26 cellular contexts compared by ENCODE assay signal in the genomic region with DNA sequence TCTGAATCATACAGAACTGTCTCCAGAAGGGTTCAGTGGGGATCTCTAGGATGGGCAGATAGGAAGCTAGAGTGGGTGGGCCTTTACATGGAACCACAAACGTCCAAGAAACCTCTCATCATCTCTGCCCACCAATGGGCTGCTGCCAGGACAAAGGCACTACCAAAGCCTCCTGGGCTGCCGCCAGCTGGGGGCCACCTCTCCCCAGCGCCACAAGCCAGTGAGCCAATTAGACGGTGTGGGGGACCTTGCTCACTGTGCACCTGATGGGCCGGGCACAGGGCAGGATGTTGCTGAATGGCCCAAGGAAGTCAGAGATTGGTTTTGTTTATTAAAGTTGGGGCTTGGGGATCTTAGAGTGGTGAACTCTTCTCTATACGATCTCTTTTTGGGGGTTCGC.
"Had no signal": no experiment of that assay in that cellular context is flagged by ENCODE, and none has a peak within 500 bp of the region (broad histone marks: within the 10 kb centered on the region; RNA-seq: fewer than 3 reads in every experiment).

No MANE protein-coding gene starts in this region.

- H3K4me1 ChIP-seq: colonic mucosa, parathyroid adenoma had no signal

- H3K36me3 ChIP-seq: colonic mucosa, heart right ventricle, left ventricle myocardium inferior, neutrophil, thoracic aorta, upper lobe of left lung had no signal

- H3K9me3 ChIP-seq: colonic mucosa, esophagus squamous epithelium, heart right ventricle, left ventricle myocardium inferior, lower lobe of right lung, neutrophil, psoas muscle, spleen, thoracic aorta, tibial nerve, upper lobe of left lung had no signal

- H3K4me3 ChIP-seq: colonic mucosa, esophagus squamous epithelium, heart right ventricle, left ventricle myocardium inferior, lower lobe of right lung, psoas muscle, skin epidermis, spleen, thoracic aorta, tibial nerve, upper lobe of left lung had no signal

- H3K27ac ChIP-seq: colonic mucosa, esophagus squamous epithelium, heart right ventricle, left ventricle myocardium inferior, lower lobe of right lung, neutrophil, parathyroid adenoma, psoas muscle, skin epidermis, spleen, thoracic aorta, tibial nerve, upper lobe of left lung had no signal

- H3K9me3 Mint-ChIP-seq: dendritic cell treated with granulocyte-macrophage colony-stimulating factor and Interleukin-4, amounts not matched to agents 40 ng/mL and 50 ng/mL, for 4 days; natural killer cell; stimulated activated naive B cell treated with anti-CD40 and anti-IgM and Interleukin-4, amounts not matched to agents 10 μg/mL and 1 μg/mL and 100 μg/mL, for 72 hours; stimulated activated naive CD8-positive, alpha-beta T cell treated with anti-CD3 and anti-CD28 coated beads, Interleukin-15, Interleukin-2, amounts not matched to agents 100 ng/mL and 50 ng/mL, for 24 hours had no signal

- H3K27me3 ChIP-seq: colonic mucosa, esophagus squamous epithelium, heart right ventricle, neutrophil, spleen, tibial nerve, upper lobe of left lung had no signal

- ATAC-seq: heart right ventricle; left colon; lower lobe of right lung; natural killer cell; psoas muscle; right cardiac atrium; stimulated activated naive B cell treated with anti-CD40 and anti-IgM and Interleukin-4, amounts not matched to agents 10 μg/mL and 1 μg/mL and 100 μg/mL, for 72 hours had no signal

- H3K27ac Mint-ChIP-seq: dendritic cell treated with granulocyte-macrophage colony-stimulating factor and Interleukin-4, amounts not matched to agents 40 ng/mL and 50 ng/mL, for 4 days; natural killer cell; stimulated activated naive B cell treated with anti-CD40 and anti-IgM and Interleukin-4, amounts not matched to agents 10 μg/mL and 1 μg/mL and 100 μg/mL, for 72 hours; stimulated activated naive CD8-positive, alpha-beta T cell treated with anti-CD3 and anti-CD28 coated beads, Interleukin-15, Interleukin-2, amounts not matched to agents 100 ng/mL and 50 ng/mL, for 24 hours had no signal

- H3K27me3 Mint-ChIP-seq: dendritic cell treated with granulocyte-macrophage colony-stimulating factor and Interleukin-4, amounts not matched to agents 40 ng/mL and 50 ng/mL, for 4 days; stimulated activated naive B cell treated with anti-CD40 and anti-IgM and Interleukin-4, amounts not matched to agents 10 μg/mL and 1 μg/mL and 100 μg/mL, for 72 hours; stimulated activated naive CD8-positive, alpha-beta T cell treated with anti-CD3 and anti-CD28 coated beads, Interleukin-15, Interleukin-2, amounts not matched to agents 100 ng/mL and 50 ng/mL, for 24 hours had no signal

- H3K4me3 Mint-ChIP-seq: dendritic cell treated with granulocyte-macrophage colony-stimulating factor and Interleukin-4, amounts not matched to agents 40 ng/mL and 50 ng/mL, for 4 days; natural killer cell; stimulated activated naive B cell treated with anti-CD40 and anti-IgM and Interleukin-4, amounts not matched to agents 10 μg/mL and 1 μg/mL and 100 μg/mL, for 72 hours; stimulated activated naive CD8-positive, alpha-beta T cell treated with anti-CD3 and anti-CD28 coated beads, Interleukin-15, Interleukin-2, amounts not matched to agents 100 ng/mL and 50 ng/mL, for 24 hours had no signal

- H2AFZ ChIP-seq: parathyroid adenoma had no signal

- DNase-seq: colonic mucosa; effector CD8-positive, alpha-beta T cell; erythroblast; esophagus squamous epithelium; foreskin melanocyte; glutamatergic neuron; heart right ventricle; hippocampal formation; kidney glomerular epithelial cell; left colon; left ventricle myocardium inferior; lower lobe of right lung; natural killer cell; psoas muscle; right cardiac atrium; stimulated activated CD4-positive, alpha-beta T cell treated with anti-CD3 and anti-CD28 coated beads, Interleukin-2, amount 100 ng/mL, for 48 hours; stimulated activated naive B cell treated with anti-CD40 and anti-IgM and Interleukin-4, amounts not matched to agents 10 μg/mL and 1 μg/mL and 100 μg/mL, for 72 hours; upper lobe of left lung had no signal

- H3K79me2 ChIP-seq: parathyroid adenoma had no signal

- H3K9ac ChIP-seq: parathyroid adenoma had no signal

- H3K36me3 Mint-ChIP-seq: natural killer cell had no signal
